29 cellular contexts compared by ENCODE assay signal in genomic region chr1:236151739-236152424, GRCh38.
"Had no signal": no experiment of that assay in that cellular context is flagged by ENCODE, and none has a peak within 500 bp of the region (broad histone marks: within the 10 kb centered on the region; RNA-seq: fewer than 3 reads in every experiment).

No MANE protein-coding gene starts in this region.

- H3K4me1 Mint-ChIP-seq: activated naive CD4-positive, alpha-beta T cell treated with anti-CD3 and anti-CD28 coated beads, Interleukin-2, amount 10 ng/mL, durations not matched to agents 7 days and 5 days had no signal

- FAIRE-seq: islet of Langerhans had no signal

- ATAC-seq: esophagus mucosa; naive thymus-derived CD4-positive, alpha-beta T cell; psoas muscle; stimulated activated naive CD8-positive, alpha-beta T cell treated with anti-CD3 and anti-CD28 coated beads, Interleukin-15, Interleukin-2, amounts not matched to agents 100 U/mL and 50 U/mL, for 24 hours; T-helper 17 cell; WTC11 had no signal

- H3K4me3 Mint-ChIP-seq: activated CD4-positive, alpha-beta memory T cell treated with anti-CD3 and anti-CD28 coated beads, Interleukin-2, amount 10 ng/mL, durations not matched to agents 7 days and 5 days; activated CD4-positive, alpha-beta T cell treated with anti-CD3 and anti-CD28 coated beads, Interleukin-2, amount 10 ng/mL, durations not matched to agents 7 days and 5 days; activated naive CD4-positive, alpha-beta T cell treated with anti-CD3 and anti-CD28 coated beads, Interleukin-2, amount 10 ng/mL, durations not matched to agents 7 days and 5 days; activated naive CD8-positive, alpha-beta T cell treated with anti-CD3 and anti-CD28 coated beads, Interleukin-2, amount 10 ng/mL, durations not matched to agents 7 days and 5 days; activated T-cell treated with anti-CD3 and anti-CD28 coated beads, Interleukin-2, amount 50 U/mL, for 24 hours; brain; endodermal cell; naive thymus-derived CD4-positive, alpha-beta T cell; neural crest cell; T-helper 17 cell; WTC11 had no signal

- H3K27me3 Mint-ChIP-seq: activated CD4-positive, alpha-beta memory T cell treated with anti-CD3 and anti-CD28 coated beads, Interleukin-2, amount 10 ng/mL, durations not matched to agents 7 days and 5 days; activated CD4-positive, alpha-beta T cell treated with anti-CD3 and anti-CD28 coated beads, Interleukin-2, amount 10 ng/mL, durations not matched to agents 7 days and 5 days; activated naive CD4-positive, alpha-beta T cell treated with anti-CD3 and anti-CD28 coated beads, Interleukin-2, amount 10 ng/mL, durations not matched to agents 7 days and 5 days; activated naive CD8-positive, alpha-beta T cell treated with anti-CD3 and anti-CD28 coated beads, Interleukin-2, amount 10 ng/mL, durations not matched to agents 7 days and 5 days; activated T-cell treated with anti-CD3 and anti-CD28 coated beads, Interleukin-2, amount 50 U/mL, for 24 hours; brain; naive thymus-derived CD4-positive, alpha-beta T cell; T-helper 17 cell had no signal

- H3K27ac Mint-ChIP-seq: activated CD4-positive, alpha-beta memory T cell treated with anti-CD3 and anti-CD28 coated beads, Interleukin-2, amount 10 ng/mL, durations not matched to agents 7 days and 5 days; activated CD4-positive, alpha-beta T cell treated with anti-CD3 and anti-CD28 coated beads, Interleukin-2, amount 10 ng/mL, durations not matched to agents 7 days and 5 days; activated naive CD4-positive, alpha-beta T cell treated with anti-CD3 and anti-CD28 coated beads, Interleukin-2, amount 10 ng/mL, durations not matched to agents 7 days and 5 days; activated naive CD8-positive, alpha-beta T cell treated with anti-CD3 and anti-CD28 coated beads, Interleukin-2, amount 10 ng/mL, durations not matched to agents 7 days and 5 days; activated T-cell treated with anti-CD3 and anti-CD28 coated beads, Interleukin-2, amount 50 U/mL, for 24 hours; brain; endodermal cell; naive thymus-derived CD4-positive, alpha-beta T cell; T-helper 17 cell; WTC11 had no signal

- H3K9me3 Mint-ChIP-seq: activated CD4-positive, alpha-beta memory T cell treated with anti-CD3 and anti-CD28 coated beads, Interleukin-2, amount 10 ng/mL, durations not matched to agents 7 days and 5 days; activated CD4-positive, alpha-beta T cell treated with anti-CD3 and anti-CD28 coated beads, Interleukin-2, amount 10 ng/mL, durations not matched to agents 7 days and 5 days; activated naive CD4-positive, alpha-beta T cell treated with anti-CD3 and anti-CD28 coated beads, Interleukin-2, amount 10 ng/mL, durations not matched to agents 7 days and 5 days; activated naive CD8-positive, alpha-beta T cell treated with anti-CD3 and anti-CD28 coated beads, Interleukin-2, amount 10 ng/mL, durations not matched to agents 7 days and 5 days; activated T-cell treated with anti-CD3 and anti-CD28 coated beads, Interleukin-2, amount 50 U/mL, for 24 hours; endodermal cell; naive thymus-derived CD4-positive, alpha-beta T cell; neural crest cell; WTC11 had no signal

- H3K4me1 ChIP-seq: ascending aorta, parathyroid adenoma, psoas muscle, testis had no signal

- H3K27me3 ChIP-seq: ascending aorta, cardiac muscle cell, spleen, testis, transverse colon had no signal

- H3K36me3 ChIP-seq: ascending aorta, cardiac muscle cell, spleen, transverse colon had no signal

- H3K9me3 ChIP-seq: ascending aorta, psoas muscle, spleen, testis, transverse colon had no signal

- H3K27ac ChIP-seq: ascending aorta, cardiac muscle cell, parathyroid adenoma, psoas muscle, testis, transverse colon had no signal

- H3K36me3 Mint-ChIP-seq: activated naive CD4-positive, alpha-beta T cell treated with anti-CD3 and anti-CD28 coated beads, Interleukin-2, amount 10 ng/mL, durations not matched to agents 7 days and 5 days; activated naive CD8-positive, alpha-beta T cell treated with anti-CD3 and anti-CD28 coated beads, Interleukin-2, amount 10 ng/mL, durations not matched to agents 7 days and 5 days; WTC11 had no signal

- DNase-seq: activated CD4-positive, alpha-beta memory T cell treated with anti-CD3 and anti-CD28 coated beads, Interleukin-2, amount 10 ng/mL, durations not matched to agents 7 days and 5 days; activated CD4-positive, alpha-beta T cell treated with anti-CD3 and anti-CD28 coated beads for 1 hour; activated CD4-positive, alpha-beta T cell treated with anti-CD3 and anti-CD28 coated beads, Interleukin-2, amount 10 ng/mL, durations not matched to agents 7 days and 5 days; activated CD8-positive, alpha-beta memory T cell treated with anti-CD3 and anti-CD28 coated beads, Interleukin-2, amount 50 U/mL, for 48 hours; activated gamma-delta T cell; activated naive CD4-positive, alpha-beta T cell treated with anti-CD3 and anti-CD28 coated beads, Interleukin-2, amount 10 ng/mL, durations not matched to agents 7 days and 5 days; activated naive CD8-positive, alpha-beta T cell treated with anti-CD3 and anti-CD28 coated beads, Interleukin-2, amount 10 ng/mL, durations not matched to agents 7 days and 5 days; activated T-cell treated with anti-CD3 and anti-CD28 coated beads, Interleukin-2, amount 50 U/mL, for 24 hours; cortex of kidney; endodermal cell; foreskin fibroblast; midbrain; naive thymus-derived CD4-positive, alpha-beta T cell; nucleus accumbens; psoas muscle; spleen; stimulated activated naive CD8-positive, alpha-beta T cell treated with anti-CD3 and anti-CD28 coated beads, Interleukin-15, Interleukin-2, amounts not matched to agents 100 U/mL and 50 U/mL, for 24 hours; T-helper 17 cell; T1000; testis; transverse colon had no signal

- H3K4me3 ChIP-seq: ascending aorta, cardiac muscle cell, psoas muscle, spleen, testis, transverse colon had no signal
